8 cellular contexts compared by ENCODE assay signal in genomic region chr4:80017125-80017854, GRCh38. TPM values are rescaled to one million over a fixed set of nuclear protein-coding genes. Genes with fewer than 3 reads are reported as not detected.
DNase-seq lines count a peak whose midpoint lies in the region; ATAC-seq and TF ChIP-seq lines count a peak whose summit lies in the region.

No MANE protein-coding gene starts in this region.

- peaks cover 2% of the 10 kb centered on the region for H3K36me3 Mint-ChIP-seq in activated CD8-positive, alpha-beta T cell treated with anti-CD3 and anti-CD28 coated beads for 36 hours (ENCODE audit: low read depth)
- H3K36me3 Mint-ChIP-seq in H9 (ENCODE audit: insufficient read depth in 1 of 3, low read depth in 3 of 3), result no peaks in the 10 kb centered on the region

- H3K56ac ChIP-seq in H9 (ENCODE audit: insufficient read length, low read depth, low read length), result no peak overlapping the region

- no peak overlapping the region for H3K9ac ChIP-seq in trophoblast cell (ENCODE audit: low read length)
- no peak overlapping the region for H3K9ac ChIP-seq in H9 (ENCODE audit: extremely low read depth, insufficient read length, low read length)

- peaks cover 4 to 6% of the 10 kb centered on the region in 2 experiments for H3K4me1 ChIP-seq in trophoblast cell (ENCODE audit: control insufficient read depth in 1 of 2, insufficient read depth in 2 of 2, low read length in 2 of 2)
- H3K4me1 ChIP-seq in H9 (ENCODE audit: insufficient read depth, low read length), result no peaks in the 10 kb centered on the region

- no peaks in the 10 kb centered on the region for H3K9me3 ChIP-seq in trophoblast cell (ENCODE audit: insufficient read depth, low read depth, low read length)
- no peaks in the 10 kb centered on the region for H3K9me3 ChIP-seq in H9 (ENCODE audit: control insufficient read depth, low read depth, low read length)

- TF ChIP-seq CTCF in activated CD8-positive, alpha-beta T cell treated with anti-CD3 and anti-CD28 coated beads for 36 hours (IDR thresholded peaks at IDR 0.05), result no peak
- no peak for TF ChIP-seq CTCF in H9 (conservative IDR thresholded peaks at IDR 0.05)

- H3K4me3 Mint-ChIP-seq in activated CD8-positive, alpha-beta T cell treated with anti-CD3 and anti-CD28 coated beads for 36 hours, result no peak overlapping the region
- no peak overlapping the region for H3K4me3 Mint-ChIP-seq in H9

- no peak overlapping the region for H2BK20ac ChIP-seq in H9 (ENCODE audit: low read depth, low read length, poor library complexity, severe bottlenecking)

- intact Hi-C loops in activated CD8-positive, alpha-beta T cell treated with anti-CD3 and anti-CD28 coated beads for 36 hours (cut with micrococcal nuclease), result no loop called here

- H2AK5ac ChIP-seq in trophoblast cell (ENCODE audit: low read length) (no peak overlapping the region), H9 (ENCODE audit: insufficient read length, low read length) (no peak overlapping the region)

- H3K27me3 ChIP-seq in trophoblast cell (ENCODE audit: insufficient read depth, low read length), result no peaks in the 10 kb centered on the region
- no peaks in the 10 kb centered on the region for H3K27me3 ChIP-seq in H9 (ENCODE audit: insufficient read depth, low read length)

- H3K79me1 ChIP-seq in trophoblast cell (ENCODE audit: low read length) (no peaks in the 10 kb centered on the region), H9 (ENCODE audit: insufficient read depth, low read depth, low read length, poor library complexity, severe bottlenecking) (no peaks in the 10 kb centered on the region)

- peak; percentile 67 for ATAC-seq in GM18868 (IDR thresholded peaks at IDR 0.05; ENCODE audit: unreplicated experiment)
- peak; percentile 87 for ATAC-seq in HG03432 (IDR thresholded peaks at IDR 0.05; ENCODE audit: unreplicated experiment)
- ATAC-seq in activated CD8-positive, alpha-beta T cell treated with anti-CD3 and anti-CD28 coated beads for 36 hours, result peak; percentile 87
- ATAC-seq in GM21526 (IDR thresholded peaks at IDR 0.05; ENCODE audit: low FRiP score, unreplicated experiment), result no peak

- H2AFZ ChIP-seq in trophoblast cell (ENCODE audit: insufficient read depth, low read length, poor library complexity) (no peak overlapping the region), H9 (ENCODE audit: low read length) (no peak overlapping the region)

- no peak overlapping the region for H4K12ac ChIP-seq in trophoblast cell (ENCODE audit: low read depth, low read length)

- no peak overlapping the region for H3K27ac Mint-ChIP-seq in activated CD8-positive, alpha-beta T cell treated with anti-CD3 and anti-CD28 coated beads for 36 hours
- no peak overlapping the region for H3K27ac Mint-ChIP-seq in H9

- H3K4me1 Mint-ChIP-seq in activated CD8-positive, alpha-beta T cell treated with anti-CD3 and anti-CD28 coated beads for 36 hours (ENCODE audit: low read depth), result no peaks in the 10 kb centered on the region
- H3K4me1 Mint-ChIP-seq in H9, result peaks cover 0 to 2% of the 10 kb centered on the region in 2 experiments; a peak in 2 of 4 replicates

- H3K23me2 ChIP-seq in H9 (ENCODE audit: insufficient read length, low read depth, low read length, poor library complexity, severe bottlenecking), result no peaks in the 10 kb centered on the region

- no peak overlapping the region for H3K18ac ChIP-seq in trophoblast cell (ENCODE audit: low read length)
- H3K18ac ChIP-seq in H9 (ENCODE audit: insufficient read length, low read depth, low read length), result no peak overlapping the region

- no peak overlapping the region for H4K5ac ChIP-seq in H9 (ENCODE audit: insufficient read length, low read depth, low read length)

- no peak overlapping the region for H2BK15ac ChIP-seq in H9 (ENCODE audit: low read depth, low read length)

- H3K27me3 Mint-ChIP-seq in activated CD8-positive, alpha-beta T cell treated with anti-CD3 and anti-CD28 coated beads for 36 hours, result no peaks in the 10 kb centered on the region
- no peaks in the 10 kb centered on the region for H3K27me3 Mint-ChIP-seq in H9 (ENCODE audit: low read depth)

- H3K27ac ChIP-seq in trophoblast cell (ENCODE audit: low read depth, low read length) (peak overlapping the region; percentile 7), H9 (ENCODE audit: insufficient read length, low read depth, low read length) (no peak overlapping the region)

- H2BK5ac ChIP-seq in trophoblast cell (ENCODE audit: low read depth, low read length, poor library complexity) (no peak overlapping the region), H9 (ENCODE audit: insufficient read length, low read length) (no peak overlapping the region)

- no peak overlapping the region for H3K23ac ChIP-seq in trophoblast cell (ENCODE audit: low read length)
- H3K23ac ChIP-seq in H9 (ENCODE audit: insufficient read length, low read depth, low read length), result no peak overlapping the region

- H3K9me3 Mint-ChIP-seq in activated CD8-positive, alpha-beta T cell treated with anti-CD3 and anti-CD28 coated beads for 36 hours, result no peaks in the 10 kb centered on the region
- H3K9me3 Mint-ChIP-seq in H9, result no peaks in the 10 kb centered on the region

- CTCF ChIA-PET in activated CD8-positive, alpha-beta T cell treated with anti-CD3 and anti-CD28 coated beads for 36 hours (lab: Charles Lee), result interaction anchor here (0.6 kb wide), 1 partner anchor 130 kb away, joined by 3 read pairs; no protein-coding TSS in a partner anchor

- no peak overlapping the region for H3K4me3 ChIP-seq in trophoblast cell (ENCODE audit: low read depth, low read length)

- H4K8ac ChIP-seq in trophoblast cell (ENCODE audit: low read depth, low read length) (no peak overlapping the region), H9 (replicated peaks; ENCODE audit: insufficient read length, low read depth, low read length) (no peak overlapping the region)

- H3K36me3 ChIP-seq in trophoblast cell (ENCODE audit: control insufficient read depth in 1 of 2, insufficient read depth in 2 of 2, low read length in 2 of 2), result peaks cover 1 to 3% of the 10 kb centered on the region in 2 experiments

- WGBS in trophoblast cell (ENCODE audit: extremely low coverage, insufficient coverage, insufficient read length), result no CpG with 5 or more reads among the region's 2 CpGs
- no CpG with 5 or more reads among the region's 2 CpGs for WGBS in H9 (ENCODE audit: extremely low coverage, insufficient read length, low lambda C conversion rate)

- H3K4ac ChIP-seq in trophoblast cell (ENCODE audit: low read depth, low read length), result no peak overlapping the region
- H3K4ac ChIP-seq in H9 (ENCODE audit: low read depth, low read length), result no peak overlapping the region

- no peak overlapping the region for H2BK120ac ChIP-seq in trophoblast cell (ENCODE audit: insufficient read depth, low read length, poor library complexity)
- H2BK120ac ChIP-seq in H9 (ENCODE audit: low read depth, low read length, poor library complexity, severe bottlenecking), result no peak overlapping the region

- no peak overlapping the region for H3K4me2 ChIP-seq in trophoblast cell (ENCODE audit: low read length)
- no peak overlapping the region for H3K4me2 ChIP-seq in H9 (ENCODE audit: insufficient read depth, insufficient read length, low read length)

- H4K91ac ChIP-seq in trophoblast cell (ENCODE audit: low read depth, low read length), result no peak overlapping the region
- H4K91ac ChIP-seq in H9 (ENCODE audit: insufficient read length, low read depth, low read length), result no peak overlapping the region

- H3K14ac ChIP-seq in trophoblast cell (ENCODE audit: low read length) (peak overlapping the region; percentile 24), H9 (ENCODE audit: insufficient read depth, low read length) (no peak overlapping the region)

- H3K79me2 ChIP-seq in trophoblast cell (ENCODE audit: control insufficient read depth, insufficient read depth, low read length, poor library complexity) (no peaks in the 10 kb centered on the region), H9 (ENCODE audit: insufficient read depth, low read length) (no peaks in the 10 kb centered on the region)

- H4K20me1 ChIP-seq in H9 (ENCODE audit: control insufficient read depth, insufficient read depth, insufficient read length), result no peaks in the 10 kb centered on the region

- no peak overlapping the region for H3T11ph ChIP-seq in H9 (ENCODE audit: low read length)

- POLR2A ChIA-PET in activated CD8-positive, alpha-beta T cell treated with anti-CD3 and anti-CD28 coated beads for 36 hours (lab: Charles Lee), result interaction anchor here (0.6 kb wide), 1 partner anchor 143 kb away, joined by 3 read pairs; no protein-coding TSS in a partner anchor

- no peak overlapping the region for H2BK12ac ChIP-seq in trophoblast cell (ENCODE audit: low read length)
- no peak overlapping the region for H2BK12ac ChIP-seq in H9 (ENCODE audit: insufficient read length, low read depth, low read length)

- DNase-seq in activated CD8-positive, alpha-beta T cell treated with anti-CD3 and anti-CD28 coated beads for 36 hours, result no peak
- DNase-seq in trophoblast cell (no peak), DMS 273 (lab: John Stamatoyannopoulos, UW; ENCODE audit: unreplicated experiment) (no peak), H9 (no peak)
- DNase-seq in activated CD4-positive, alpha-beta T cell treated with anti-CD3 and anti-CD28 coated beads for 4 hours, result no peak

RNA-seq across cellular contexts. Expression of gene ANTXR2, which starts 55.7 kb away (rescaled TPM):
- 1 to 10 TPM; 3.0 to 3.6 TPM for total RNA-seq in activated CD8-positive, alpha-beta T cell treated with anti-CD3 and anti-CD28 coated beads for 36 hours
- polyA plus RNA-seq in trophoblast cell (2013), result 8.8 and 9.2 TPM in 2 replicates
- total RNA-seq in H9 (2021), result 4.7 and 5.3 TPM in 2 replicates
